Comparison of ENCODE assay signal across 9 cellular contexts in genomic region chr11:122633219-122633829, GRCh38. TPM values are rescaled to one million over a fixed set of nuclear protein-coding genes. Genes with fewer than 3 reads are reported as not detected.
DNase-seq lines count a peak whose midpoint lies in the region; ATAC-seq, FAIRE-seq and TF ChIP-seq lines count a peak whose summit lies in the region.
"Had no signal": no experiment of that assay in that cellular context is flagged by ENCODE, and none has a peak within 500 bp of the region (broad histone marks: within the 10 kb centered on the region; RNA-seq: fewer than 3 reads in every experiment).

No MANE protein-coding gene starts in this region.

- TF ChIP-seq RAD21 in Ishikawa (IDR thresholded peaks at IDR 0.05; ENCODE audit: low read depth), result peak; percentile 88
- peak; percentile 54 for TF ChIP-seq RAD21 in neural cell (conservative IDR thresholded peaks at IDR 0.05)

- H3K36me3 ChIP-seq in DND-41 (ENCODE audit: insufficient read depth, low read length) (no peaks in the 10 kb centered on the region), neural cell (ENCODE audit: insufficient read depth, low read length) (no peaks in the 10 kb centered on the region)
- H3K36me3 ChIP-seq: SJCRH30 had no signal

- H3K9me3 ChIP-seq in DND-41 (ENCODE audit: insufficient read depth, low read length, severe bottlenecking), result no peaks in the 10 kb centered on the region
- H3K9me3 ChIP-seq in neural cell (ENCODE audit: low read length), result no peaks in the 10 kb centered on the region
- H3K9me3 ChIP-seq: SJCRH30 had no signal

- ATAC-seq in DND-41 (ENCODE audit: insufficient read depth, low read depth), result peak; percentile 35; the same call in 1 of the 3 replicates
- no peak for ATAC-seq in HG03175 (IDR thresholded peaks at IDR 0.05; ENCODE audit: unreplicated experiment)

- H3K9me2 ChIP-seq in neural cell (ENCODE audit: insufficient read depth, low read length), result no peaks in the 10 kb centered on the region

- H3F3A ChIP-seq in neural cell (ENCODE audit: insufficient read depth, low read length, poor library complexity, severe bottlenecking), result no peaks in the 10 kb centered on the region

- no peak for FAIRE-seq in urothelium cell line (lab: Jason Lieb, UNC)

- no peaks in the 10 kb centered on the region for H3K27me3 ChIP-seq in DND-41 (ENCODE audit: insufficient read depth, low read length, poor library complexity)
- no peaks in the 10 kb centered on the region for H3K27me3 ChIP-seq in neural cell (ENCODE audit: insufficient read depth, low read depth, low read length)
- H3K27me3 ChIP-seq: SJCRH30 had no signal

- H3K4me3 Mint-ChIP-seq in activated CD4-positive, alpha-beta T cell treated with anti-CD3 and anti-CD28 coated beads, Interleukin-2, amount 10 ng/mL, durations not matched to agents 7 days and 5 days, result no peak overlapping the region

- H3K27ac ChIP-seq in DND-41 (ENCODE audit: low read length) (no peak overlapping the region), neural cell (ENCODE audit: low read length) (no peak overlapping the region)
- H3K27ac ChIP-seq: SJCRH30 had no signal

- H4K20me1 ChIP-seq in DND-41 (ENCODE audit: insufficient read depth, low read length) (no peaks in the 10 kb centered on the region), neural cell (ENCODE audit: insufficient read depth) (no peaks in the 10 kb centered on the region)

- CTCF ChIA-PET in activated CD4-positive, alpha-beta T cell treated with anti-CD3 and anti-CD28 coated beads, Interleukin-2, amount 10 ng/mL, durations not matched to agents 7 days and 5 days (lab: Charles Lee), result interaction anchor here (0.5 to 1.5 kb wide), 4 partner anchors 118 to 233 kb away, joined by 3 to 5 read pairs (median 4); no protein-coding TSS in a partner anchor

- no peak overlapping the region for H3K4me2 ChIP-seq in DND-41 (ENCODE audit: insufficient read depth, low read length)
- H3K4me2 ChIP-seq in neural cell (ENCODE audit: low read length), result no peak overlapping the region

- H3K4me1 ChIP-seq in DND-41 (ENCODE audit: insufficient read depth, low read length), result peaks cover 52% of the 10 kb centered on the region
- H3K4me1 ChIP-seq: SJCRH30 had no signal

- no peak for TF ChIP-seq EP300 in Ishikawa (IDR thresholded peaks at IDR 0.05; ENCODE audit: borderline replicate concordance)
- TF ChIP-seq EP300 in neural cell (conservative IDR thresholded peaks at IDR 0.05; ENCODE audit: poor library complexity, severe bottlenecking), result no peak

- peak; percentile 69 for TF ChIP-seq CTCF in DND-41 (IDR thresholded peaks at IDR 0.05; ENCODE audit: borderline replicate concordance, extremely low read depth, low read length, poor library complexity, severe bottlenecking)
- peak; percentile 75 for TF ChIP-seq CTCF in epithelial cell of proximal tubule (conservative IDR thresholded peaks at IDR 0.05; ENCODE audit: low read depth, low read length)
- TF ChIP-seq CTCF in neural cell (IDR thresholded peaks at IDR 0.05; ENCODE audit: poor library complexity, severe bottlenecking), result peak; percentile 41

- H3K4me1 Mint-ChIP-seq in activated CD4-positive, alpha-beta T cell treated with anti-CD3 and anti-CD28 coated beads, Interleukin-2, amount 10 ng/mL, durations not matched to agents 7 days and 5 days, result peaks cover 11% of the 10 kb centered on the region

- POLR2A ChIA-PET in activated CD4-positive, alpha-beta T cell treated with anti-CD3 and anti-CD28 coated beads, Interleukin-2, amount 10 ng/mL, durations not matched to agents 7 days and 5 days (lab: Charles Lee), result no interaction called here

- H3K27me3 Mint-ChIP-seq in activated CD4-positive, alpha-beta T cell treated with anti-CD3 and anti-CD28 coated beads, Interleukin-2, amount 10 ng/mL, durations not matched to agents 7 days and 5 days, result no peaks in the 10 kb centered on the region

- H2AFZ ChIP-seq in DND-41 (ENCODE audit: low read depth, low read length) (no peak overlapping the region), neural cell (ENCODE audit: low read depth, low read length) (no peak overlapping the region)

- H3K9me3 Mint-ChIP-seq in activated CD4-positive, alpha-beta T cell treated with anti-CD3 and anti-CD28 coated beads, Interleukin-2, amount 10 ng/mL, durations not matched to agents 7 days and 5 days, result no peaks in the 10 kb centered on the region

- no peak overlapping the region for H3K9ac ChIP-seq in DND-41 (ENCODE audit: low read depth, low read length)
- H3K9ac ChIP-seq in neural cell (ENCODE audit: low read length), result no peak overlapping the region

- H3K27ac Mint-ChIP-seq in activated CD4-positive, alpha-beta T cell treated with anti-CD3 and anti-CD28 coated beads, Interleukin-2, amount 10 ng/mL, durations not matched to agents 7 days and 5 days, result no peak overlapping the region

- peak; percentile 38 for DNase-seq in DND-41
- peak; percentile 65 for DNase-seq in RPMI7951 (ENCODE audit: low read depth)
- no peak for DNase-seq in epithelial cell of proximal tubule (ENCODE audit: low read depth)
- DNase-seq in urothelium cell line (ENCODE audit: low spot score), result no peak
- no peak for DNase-seq in activated CD4-positive, alpha-beta T cell treated with anti-CD3 and anti-CD28 coated beads, Interleukin-2, amount 10 ng/mL, durations not matched to agents 7 days and 5 days

- no peaks in the 10 kb centered on the region for H3K79me2 ChIP-seq in DND-41 (ENCODE audit: insufficient read depth, low read length)
- no peaks in the 10 kb centered on the region for H3K79me2 ChIP-seq in neural cell (replicated peaks; ENCODE audit: insufficient read depth, low read length)

- no peaks in the 10 kb centered on the region for H3K36me3 Mint-ChIP-seq in activated CD4-positive, alpha-beta T cell treated with anti-CD3 and anti-CD28 coated beads, Interleukin-2, amount 10 ng/mL, durations not matched to agents 7 days and 5 days (ENCODE audit: low read depth)

- H3K4me3 ChIP-seq in DND-41 (ENCODE audit: low read depth in 1 of 2, low read length in 2 of 2) (no peak overlapping the region), epithelial cell of proximal tubule (ENCODE audit: low read depth, low read length) (no peak overlapping the region), neural cell (ENCODE audit: low read length) (no peak overlapping the region)
- H3K4me3 ChIP-seq: SJCRH30 had no signal

TF ChIP-seq in Ishikawa, 13 proteins besides CTCF, POLR2A, EP300 and RAD21 (continues in another document):
- TF ChIP-seq ZBTB7A (IDR thresholded peaks at IDR 0.05; ENCODE audit: low read depth), result no peak
- TF ChIP-seq TCF12 (IDR thresholded peaks at IDR 0.05; ENCODE audit: low read depth), result no peak
- TF ChIP-seq USF1 (IDR thresholded peaks at IDR 0.05), result no peak
- no peak for TF ChIP-seq NFIC (IDR thresholded peaks at IDR 0.05)
- no peak for TF ChIP-seq CEBPB (IDR thresholded peaks at IDR 0.05)
- no peak for TF ChIP-seq MAX (IDR thresholded peaks at IDR 0.05)
- no peak for TF ChIP-seq YY1 (IDR thresholded peaks at IDR 0.05; ENCODE audit: low read depth)
- TF ChIP-seq TAF1 (IDR thresholded peaks at IDR 0.05; ENCODE audit: low read depth), result no peak
- no peak for TF ChIP-seq EGR1 (IDR thresholded peaks at IDR 0.05)
- no peak for TF ChIP-seq TEAD4 (IDR thresholded peaks at IDR 0.05)

TF ChIP-seq in neural cell, 6 proteins besides CTCF, POLR2A, EP300 and RAD21:
- TF ChIP-seq POLR2AphosphoS5 (IDR thresholded peaks at IDR 0.05), result no peak
- peak; percentile 48 for TF ChIP-seq SMC3 (conservative IDR thresholded peaks at IDR 0.05; ENCODE audit: poor library complexity)
- TF ChIP-seq MXI1 (conservative IDR thresholded peaks at IDR 0.05; ENCODE audit: poor library complexity, severe bottlenecking), result no peak
- no peak for TF ChIP-seq TAF1 (IDR thresholded peaks at IDR 0.05; ENCODE audit: low read depth)

RNA-seq across cellular contexts. Expression of gene UBASH3B, which starts 22.2 kb away (rescaled TPM):
- total RNA-seq in RPMI7951 (2014; rRNA removed; shearing (Covaris generic)), result 14.3 and 16.0 TPM in 2 replicates
- 64.6 and 67.6 TPM in 2 replicates for total RNA-seq in epithelial cell of proximal tubule
- polyA plus RNA-seq in neural cell, result 4.2 and 5.3 TPM in 2 replicates
- 13.1 and 15.6 TPM in 2 replicates for polyA minus RNA-seq in neural cell
- 10 to 100 TPM; 15.2 to 15.8 TPM for total RNA-seq in activated CD4-positive, alpha-beta T cell treated with anti-CD3 and anti-CD28 coated beads, Interleukin-2, amount 10 ng/mL, durations not matched to agents 7 days and 5 days

Comparison
In these comparisons a context has a peak if more than half of its experiments do, and no peak if none do; other contexts are left out.
1. DNase-seq: peak in DND-41 (single experiment) and RPMI7951 (single experiment); none in epithelial cell of proximal tubule (single experiment), urothelium cell line (single experiment) and activated CD4-positive, alpha-beta T cell treated with anti-CD3 and anti-CD28 coated beads, Interleukin-2, amount 10 ng/mL, durations not matched to agents 7 days and 5 days (single experiment).
2. Peak in every context shown above with its lines, with median percentiles within 50 percentile points of each other: CTCF ChIP-seq.